2 cellular contexts compared by ENCODE assay signal in the genomic region with DNA sequence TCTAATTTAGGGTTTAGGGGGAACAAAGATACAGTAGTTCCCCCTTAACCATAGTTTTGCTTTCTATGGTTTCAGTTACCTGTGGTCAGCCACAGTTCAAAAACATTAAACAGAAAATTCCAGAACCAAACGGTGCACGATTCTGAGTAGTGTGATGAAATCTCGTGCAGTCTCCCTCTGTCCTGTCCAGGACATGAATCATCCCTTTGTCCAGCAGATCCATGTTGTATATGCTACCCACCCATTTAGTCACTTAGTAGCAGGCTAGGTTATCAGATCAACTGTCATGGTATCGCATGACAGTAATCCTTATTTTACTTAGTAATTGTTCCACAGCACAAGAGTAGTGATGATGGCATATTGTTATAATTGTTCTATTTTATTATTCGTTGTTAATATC.
A peak's percentile ranks its signal among the peaks of the same experiment; 100 is the strongest.
TF ChIP-seq lines count a peak whose summit lies in the region.

No MANE protein-coding gene starts in this region.

TF ChIP-seq in IMR-90, 13 proteins besides CTCF, POLR2A, EP300 and RAD21 (continued from another document):
- TF ChIP-seq RCOR1 (IDR thresholded peaks at IDR 0.05; ENCODE audit: insufficient replicate concordance, low read length) (no peak), FOS (IDR thresholded peaks at IDR 0.05; ENCODE audit: low read depth, low read length) (no peak), NFE2L2 (IDR thresholded peaks at IDR 0.05; ENCODE audit: low read depth, low read length) (no peak), SMC3 (IDR thresholded peaks at IDR 0.05; ENCODE audit: low read depth, low read length) (no peak), BHLHE40 (IDR thresholded peaks at IDR 0.05; ENCODE audit: low read depth, low read length) (peak; percentile 76), RFX5 (IDR thresholded peaks at IDR 0.05; ENCODE audit: low read depth, low read length) (no peak), MXI1 (IDR thresholded peaks at IDR 0.05; ENCODE audit: borderline replicate concordance, low read depth, low read length) (no peak), MAFK (IDR thresholded peaks at IDR 0.05; ENCODE audit: low read depth, low read length) (no peak), CEBPB (IDR thresholded peaks at IDR 0.05; ENCODE audit: low read depth, low read length) (peak; percentile 65)
- TF ChIP-seq, protein P1, sequence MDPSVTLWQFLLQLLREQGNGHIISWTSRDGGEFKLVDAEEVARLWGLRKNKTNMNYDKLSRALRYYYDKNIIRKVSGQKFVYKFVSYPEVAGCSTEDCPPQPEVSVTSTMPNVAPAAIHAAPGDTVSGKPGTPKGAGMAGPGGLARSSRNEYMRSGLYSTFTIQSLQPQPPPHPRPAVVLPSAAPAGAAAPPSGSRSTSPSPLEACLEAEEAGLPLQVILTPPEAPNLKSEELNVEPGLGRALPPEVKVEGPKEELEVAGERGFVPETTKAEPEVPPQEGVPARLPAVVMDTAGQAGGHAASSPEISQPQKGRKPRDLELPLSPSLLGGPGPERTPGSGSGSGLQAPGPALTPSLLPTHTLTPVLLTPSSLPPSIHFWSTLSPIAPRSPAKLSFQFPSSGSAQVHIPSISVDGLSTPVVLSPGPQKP (IDR thresholded peaks at IDR 0.05; ENCODE audit: borderline replicate concordance, low read depth, low read length), result no peak
- TF ChIP-seq, protein P2, sequence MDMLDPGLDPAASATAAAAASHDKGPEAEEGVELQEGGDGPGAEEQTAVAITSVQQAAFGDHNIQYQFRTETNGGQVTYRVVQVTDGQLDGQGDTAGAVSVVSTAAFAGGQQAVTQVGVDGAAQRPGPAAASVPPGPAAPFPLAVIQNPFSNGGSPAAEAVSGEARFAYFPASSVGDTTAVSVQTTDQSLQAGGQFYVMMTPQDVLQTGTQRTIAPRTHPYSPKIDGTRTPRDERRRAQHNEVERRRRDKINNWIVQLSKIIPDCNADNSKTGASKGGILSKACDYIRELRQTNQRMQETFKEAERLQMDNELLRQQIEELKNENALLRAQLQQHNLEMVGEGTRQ (IDR thresholded peaks at IDR 0.05; ENCODE audit: low read depth, low read length), result no peak

TF ChIP-seq in SK-N-SH, 30 proteins besides CTCF, POLR2A, EP300 and RAD21 (continued from another document):
- TF ChIP-seq EZH2phosphoT487 (IDR thresholded peaks at IDR 0.05; ENCODE audit: borderline replicate concordance, low read depth) (no peak), GATA2 (CRISPR knock-in tag; IDR thresholded peaks at IDR 0.05) (no peak), SIN3A (IDR thresholded peaks at IDR 0.05; ENCODE audit: borderline replicate concordance, low read depth, low read length) (no peak)
- TF ChIP-seq, protein P3, sequence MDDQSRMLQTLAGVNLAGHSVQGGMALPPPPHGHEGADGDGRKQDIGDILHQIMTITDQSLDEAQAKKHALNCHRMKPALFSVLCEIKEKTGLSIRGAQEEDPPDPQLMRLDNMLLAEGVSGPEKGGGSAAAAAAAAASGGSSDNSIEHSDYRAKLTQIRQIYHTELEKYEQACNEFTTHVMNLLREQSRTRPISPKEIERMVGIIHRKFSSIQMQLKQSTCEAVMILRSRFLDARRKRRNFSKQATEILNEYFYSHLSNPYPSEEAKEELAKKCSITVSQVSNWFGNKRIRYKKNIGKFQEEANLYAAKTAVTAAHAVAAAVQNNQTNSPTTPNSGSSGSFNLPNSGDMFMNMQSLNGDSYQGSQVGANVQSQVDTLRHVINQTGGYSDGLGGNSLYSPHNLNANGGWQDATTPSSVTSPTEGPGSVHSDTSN (IDR thresholded peaks at IDR 0.05), result peak; percentile 40
